ENCODE assay signal across 1 cellular context in the genomic region with DNA sequence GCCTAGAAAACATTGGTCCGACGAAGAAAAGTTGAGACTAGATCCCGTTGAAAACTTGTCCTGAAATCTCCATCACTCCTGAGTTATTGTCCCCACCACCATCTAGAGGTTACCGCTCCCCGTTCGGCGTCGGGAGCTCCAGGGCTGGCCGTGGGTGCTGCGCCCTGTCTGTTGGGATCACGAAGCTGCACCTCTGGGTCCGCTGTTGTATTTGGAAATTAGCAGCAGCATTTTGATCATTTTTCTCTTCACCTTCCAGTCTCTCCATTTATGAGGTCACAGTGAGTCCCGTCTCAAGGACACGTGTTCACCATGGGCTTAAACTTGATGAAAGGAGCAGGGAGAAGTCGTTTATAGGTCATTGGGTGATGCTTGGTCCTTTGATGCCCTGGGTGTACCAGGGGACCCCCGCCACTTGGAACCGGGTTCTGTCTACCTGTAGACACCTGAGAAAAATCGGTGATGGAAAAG.
TF ChIP-seq lines count a peak whose summit lies in the region.

No MANE protein-coding gene starts in this region.

TF ChIP-seq in GM12878, 131 proteins besides CTCF, POLR2A, EP300 and RAD21:
- TF ChIP-seq EED (IDR thresholded peaks at IDR 0.05; ENCODE audit: low read depth): no peak
- 0 out of 2 replicates have a peak, but pooled peaks have one; percentile 7 for TF ChIP-seq SMARCA5 (IDR thresholded peaks at IDR 0.05)
